In the genomic region with DNA sequence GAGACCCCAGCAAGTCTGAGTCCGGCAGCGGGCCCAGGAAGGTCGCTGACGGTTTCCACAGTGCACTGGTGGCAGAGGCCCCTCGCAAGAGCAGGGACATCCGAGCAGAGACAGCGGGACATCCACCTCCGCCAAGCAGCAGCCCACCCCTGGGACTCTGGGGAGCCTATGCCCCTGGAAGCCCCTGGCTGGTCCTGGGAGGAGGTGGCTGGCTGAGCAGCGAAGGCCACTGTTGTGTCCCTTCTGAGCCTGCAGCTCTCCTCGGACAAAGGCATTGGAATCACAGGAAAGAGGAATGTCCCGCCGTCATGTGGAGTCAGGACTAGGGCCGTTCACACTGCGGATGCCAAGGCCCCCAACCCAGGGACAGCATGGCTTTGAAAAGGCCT, we compare ENCODE assay signal across 29 cellular contexts. TPM values are rescaled to one million over a fixed set of nuclear protein-coding genes. Genes with fewer than 3 reads are reported as not detected.
DNase-seq lines count a peak whose midpoint lies in the region; ATAC-seq and TF ChIP-seq lines count a peak whose summit lies in the region.
"Had no signal": no experiment of that assay in that cellular context is flagged by ENCODE, and none has a peak within 500 bp of the region (broad histone marks: within the 10 kb centered on the region; RNA-seq: fewer than 3 reads in every experiment).

No MANE protein-coding gene starts in this region.

- H3K9me2 ChIP-seq in Loucy (replicated peaks; ENCODE audit: low read depth, low read length): no peaks in the 10 kb centered on the region
- H3K9me2 ChIP-seq: SK-N-SH had no signal

- peak overlapping the region; percentile 66 for H3K9ac ChIP-seq in Loucy (ENCODE audit: low read depth, low read length, poor library complexity, severe bottlenecking)
- H3K9ac ChIP-seq: SK-N-SH had no signal

- H3K4me1 ChIP-seq in A673 (ENCODE audit: insufficient read depth, low read length, poor library complexity, severe bottlenecking) (peaks cover 8% of the 10 kb centered on the region), Loucy (ENCODE audit: insufficient read depth, low read length, poor library complexity, severe bottlenecking) (peaks cover 17% of the 10 kb centered on the region), left lung (peaks cover 27 to 50% of the 10 kb centered on the region in 2 donors)

- no TSS peak for BruUV-seq in A673 (replicated peaks; lab: Mats Ljungman, UMichigan)

- H3K36me3 Mint-ChIP-seq in glutamatergic neuron (ENCODE audit: unreplicated experiment): no peaks in the 10 kb centered on the region
- H3K36me3 Mint-ChIP-seq in neural crest cell (ENCODE audit: low read depth): no peaks in the 10 kb centered on the region
- no peaks in the 10 kb centered on the region for H3K36me3 Mint-ChIP-seq in activated naive CD4-positive, alpha-beta T cell treated with anti-CD3 and anti-CD28 coated beads for 36 hours (ENCODE audit: low read depth)
- H3K36me3 Mint-ChIP-seq: activated naive CD4-positive, alpha-beta T cell treated with anti-CD3 and anti-CD28 coated beads, Interleukin-2, amount 50 U/mL, for 24 hours; CD8-positive, alpha-beta T cell; natural killer cell had no signal

- H3K4me3 Mint-ChIP-seq in glutamatergic neuron (ENCODE audit: unreplicated experiment): peak overlapping the region; percentile 15
- peak overlapping the region; percentile 70 for H3K4me3 Mint-ChIP-seq in neural crest cell
- no peak overlapping the region for H3K4me3 Mint-ChIP-seq in activated naive CD4-positive, alpha-beta T cell treated with anti-CD3 and anti-CD28 coated beads for 36 hours
- H3K4me3 Mint-ChIP-seq: activated CD4-positive, alpha-beta memory T cell treated with anti-CD3 and anti-CD28 coated beads, Interleukin-2, amount 10 ng/mL, durations not matched to agents 7 days and 5 days; activated T-helper 17 cell treated with anti-CD3 and anti-CD28 coated beads, Interleukin-2, amount 50 U/mL, for 72 hours had no signal

- H3K79me2 ChIP-seq in Loucy (ENCODE audit: insufficient read depth, low read length): peaks cover 53% of the 10 kb centered on the region

- no peaks in the 10 kb centered on the region for H4K20me1 ChIP-seq in Loucy (ENCODE audit: insufficient read depth, low read length, poor library complexity, severe bottlenecking)

- POLR2A ChIA-PET in A673 (lab: Charles Lee; ENCODE audit: low non-redundant PET): no interaction called here

- no peaks in the 10 kb centered on the region for H3F3A ChIP-seq in Loucy (ENCODE audit: low read depth)

- H3K4me3 ChIP-seq in A673 (ENCODE audit: low read depth, low read length, poor library complexity, severe bottlenecking) (peak overlapping the region; percentile 65), Loucy (ENCODE audit: low read length, poor library complexity, severe bottlenecking) (peak overlapping the region; percentile 72), left lung (peak overlapping the region in 1 of 2 donors; percentile 57)
- H3K4me3 ChIP-seq: colonic mucosa, gastrocnemius medialis had no signal

- H3K9me3 ChIP-seq in A673 (ENCODE audit: low read depth, low read length, poor library complexity, severe bottlenecking): no peaks in the 10 kb centered on the region
- H3K9me3 ChIP-seq in Loucy (ENCODE audit: insufficient read depth, low read depth, low read length): no peaks in the 10 kb centered on the region
- no peaks in the 10 kb centered on the region for H3K9me3 ChIP-seq in left lung
- H3K9me3 ChIP-seq: colonic mucosa, gastrocnemius medialis, SK-N-SH had no signal

- no peak overlapping the region for H3K27ac ChIP-seq in A673 (ENCODE audit: low read depth, low read length, poor library complexity, severe bottlenecking)
- H3K27ac ChIP-seq in left lung: no peak overlapping the region
- H3K27ac ChIP-seq: cardiac muscle cell, colonic mucosa, gastrocnemius medialis had no signal

- peak overlapping the region; percentile 5 for H3K27ac Mint-ChIP-seq in glutamatergic neuron (ENCODE audit: unreplicated experiment)
- H3K27ac Mint-ChIP-seq in neural crest cell (ENCODE audit: unreplicated experiment): no peak overlapping the region
- no peak overlapping the region for H3K27ac Mint-ChIP-seq in activated naive CD4-positive, alpha-beta T cell treated with anti-CD3 and anti-CD28 coated beads for 36 hours
- H3K27ac Mint-ChIP-seq: activated CD4-positive, alpha-beta memory T cell treated with anti-CD3 and anti-CD28 coated beads, Interleukin-2, amount 10 ng/mL, durations not matched to agents 7 days and 5 days; activated T-helper 17 cell treated with anti-CD3 and anti-CD28 coated beads, Interleukin-2, amount 50 U/mL, for 72 hours; CD8-positive, alpha-beta T cell; natural killer cell; T-helper 17 cell had no signal

- no peak for ATAC-seq in left lung
- no peak for ATAC-seq in GM21390 (IDR thresholded peaks at IDR 0.05; ENCODE audit: unreplicated experiment)
- ATAC-seq: activated CD4-positive, CD25-positive, alpha-beta regulatory T cell treated with anti-CD3 and anti-CD28 coated beads, Interleukin-2, amount 50 U/mL, for 24 hours; activated T-helper 17 cell treated with anti-CD3 and anti-CD28 coated beads, Interleukin-2, amount 50 U/mL, for 72 hours; CD8-positive, alpha-beta T cell; gastrocnemius medialis; natural killer cell; T-helper 17 cell had no signal

- peak overlapping the region; percentile 71 for H3K4me2 ChIP-seq in Loucy (ENCODE audit: low read depth, low read length, poor library complexity, severe bottlenecking)
- H3K4me2 ChIP-seq: SK-N-SH had no signal

- CTCF ChIA-PET in A673 (lab: Charles Lee): no interaction called here
- CTCF ChIA-PET in activated naive CD4-positive, alpha-beta T cell treated with anti-CD3 and anti-CD28 coated beads for 36 hours (lab: Charles Lee): interaction anchor here (0.7 kb wide), 1 partner anchor 126 kb away, joined by 3 read pairs; no protein-coding TSS in a partner anchor

- H3K27me3 ChIP-seq in A673 (replicated peaks; ENCODE audit: insufficient read depth, low read depth, low read length, poor library complexity): no peaks in the 10 kb centered on the region
- H3K27me3 ChIP-seq in Loucy (ENCODE audit: insufficient read depth, low read length, poor library complexity, severe bottlenecking): no peaks in the 10 kb centered on the region
- H3K27me3 ChIP-seq in left lung: peaks cover 0 to 38% of the 10 kb centered on the region in 2 donors
- H3K27me3 ChIP-seq: cardiac muscle cell had no signal

- peaks cover 8% of the 10 kb centered on the region for H3K27me3 Mint-ChIP-seq in glutamatergic neuron (ENCODE audit: unreplicated experiment)
- H3K27me3 Mint-ChIP-seq in neural crest cell (ENCODE audit: low read depth): peaks cover 28% of the 10 kb centered on the region
- peaks cover 10% of the 10 kb centered on the region for H3K27me3 Mint-ChIP-seq in activated naive CD4-positive, alpha-beta T cell treated with anti-CD3 and anti-CD28 coated beads for 36 hours (ENCODE audit: low read depth)

- H2AFZ ChIP-seq in Loucy (ENCODE audit: low read length): no peak overlapping the region

- H3K9me3 Mint-ChIP-seq in glutamatergic neuron (ENCODE audit: unreplicated experiment): peaks cover 4% of the 10 kb centered on the region
- no peaks in the 10 kb centered on the region for H3K9me3 Mint-ChIP-seq in neural crest cell
- H3K9me3 Mint-ChIP-seq in activated naive CD4-positive, alpha-beta T cell treated with anti-CD3 and anti-CD28 coated beads for 36 hours: no peaks in the 10 kb centered on the region
- H3K9me3 Mint-ChIP-seq: activated CD4-positive, alpha-beta memory T cell treated with anti-CD3 and anti-CD28 coated beads, Interleukin-2, amount 10 ng/mL, durations not matched to agents 7 days and 5 days; activated naive CD4-positive, alpha-beta T cell treated with anti-CD3 and anti-CD28 coated beads, Interleukin-2, amount 50 U/mL, for 24 hours; activated T-helper 17 cell treated with anti-CD3 and anti-CD28 coated beads, Interleukin-2, amount 50 U/mL, for 72 hours; CD8-positive, alpha-beta T cell; natural killer cell had no signal

- H3K4me1 Mint-ChIP-seq in glutamatergic neuron (ENCODE audit: low read depth, unreplicated experiment) (peaks cover 28% of the 10 kb centered on the region), neural crest cell (peaks cover 32% of the 10 kb centered on the region)
- H3K4me1 Mint-ChIP-seq in activated naive CD4-positive, alpha-beta T cell treated with anti-CD3 and anti-CD28 coated beads for 36 hours (ENCODE audit: low read depth): peaks cover 10% of the 10 kb centered on the region
- H3K4me1 Mint-ChIP-seq: activated T-helper 17 cell treated with anti-CD3 and anti-CD28 coated beads, Interleukin-2, amount 50 U/mL, for 72 hours had no signal

- TF ChIP-seq CTCF in A673 (conservative IDR thresholded peaks at IDR 0.05; ENCODE audit: low read depth, low read length): no peak
- no peak for TF ChIP-seq CTCF in Loucy (conservative IDR thresholded peaks at IDR 0.05; ENCODE audit: low read length)
- no peak for TF ChIP-seq CTCF in glutamatergic neuron (IDR thresholded peaks at IDR 0.05; ENCODE audit: partially characterized antibody, unreplicated experiment)
- no peak for TF ChIP-seq CTCF in neural crest cell (conservative IDR thresholded peaks at IDR 0.05)
- TF ChIP-seq CTCF in left lung (IDR thresholded peaks at IDR 0.05): no peak

- DNase-seq in A673 (ENCODE audit: low spot score) (no peak), glutamatergic neuron (peak; percentile 43), neural crest cell (ENCODE audit: low read depth, low spot score) (no peak), cortex of kidney (lab: John Stamatoyannopoulos, UW) (no peak), left lung (no peak)
- DNase-seq in activated naive CD4-positive, alpha-beta T cell treated with anti-CD3 and anti-CD28 coated beads for 36 hours: no peak
- DNase-seq: 8988T; activated CD4-positive, alpha-beta memory T cell treated with anti-CD3 and anti-CD28 coated beads, Interleukin-2, amount 10 ng/mL, durations not matched to agents 7 days and 5 days; activated CD8-positive, alpha-beta memory T cell treated with anti-CD3 and anti-CD28 coated beads, Interleukin-2, amount 50 U/mL, for 48 hours; anterior cingulate cortex; CD8-positive, alpha-beta T cell; colonic mucosa; gastrocnemius medialis; islet precursor cell; natural killer cell; NCI-H146; stimulated activated CD4-positive, alpha-beta T cell treated with anti-CD3 and anti-CD28 coated beads, Interleukin-12 subunit alpha, Interleukin-12 subunit beta, amount 100 ng/mL, for 4 hours; stimulated activated CD4-positive, alpha-beta T cell treated with anti-CD3 and anti-CD28 coated beads, Interleukin-4, amount 100 ng/mL, for 1 hour; T-helper 17 cell had no signal

- H3K36me3 ChIP-seq in A673 (ENCODE audit: insufficient read depth, low read length, poor library complexity, severe bottlenecking) (no peaks in the 10 kb centered on the region), Loucy (ENCODE audit: insufficient read depth, low read length) (no peaks in the 10 kb centered on the region), left lung (no peaks in the 10 kb centered on the region)
- H3K36me3 ChIP-seq: cardiac muscle cell, colonic mucosa, gastrocnemius medialis had no signal

- intact Hi-C loops in A673 (cut with micrococcal nuclease; ENCODE audit: unreplicated experiment) (no loop called here), left lung (cut with DNase I) (no loop called here)
- intact Hi-C loops in activated naive CD4-positive, alpha-beta T cell treated with anti-CD3 and anti-CD28 coated beads for 36 hours (cut with micrococcal nuclease): no loop called here

RNA-seq across cellular contexts. Expression of gene MEGF6, which starts 1.5 kb away (rescaled TPM):
- total RNA-seq in A673 (2021) (2.8 and 7.8 TPM in 2 replicates), glutamatergic neuron (ENCODE audit: unreplicated experiment) (64.7 TPM), neural crest cell (36.7 and 38.8 TPM in 2 replicates), left lung (100 to 1,000 TPM in 1 of 2 donors, 10 to 100 TPM in 1; 40.6 to 108 TPM)
- total RNA-seq in activated naive CD4-positive, alpha-beta T cell treated with anti-CD3 and anti-CD28 coated beads for 36 hours: 1 to 10 TPM; 5.8 to 5.9 TPM

RNA-seq across cellular contexts. Expression of gene TPRG1L, which starts 15.1 kb away (rescaled TPM):
- total RNA-seq in A673 (2021) (13.4 and 13.7 TPM in 2 replicates), glutamatergic neuron (ENCODE audit: unreplicated experiment) (43.1 TPM), neural crest cell (14.5 and 14.9 TPM in 2 replicates), left lung (10 to 100 TPM; 42.5 to 42.9 TPM)
- total RNA-seq in activated naive CD4-positive, alpha-beta T cell treated with anti-CD3 and anti-CD28 coated beads for 36 hours: 1 to 10 TPM; 6.8 TPM

RNA-seq across cellular contexts. Expression of gene WRAP73, which starts 40.1 kb away (rescaled TPM):
- total RNA-seq in A673 (2021) (41.2 and 41.8 TPM in 2 replicates), glutamatergic neuron (ENCODE audit: unreplicated experiment) (47.7 TPM), neural crest cell (26.0 and 28.9 TPM in 2 replicates), left lung (10 to 100 TPM; 20.2 to 23.1 TPM)
- total RNA-seq in activated naive CD4-positive, alpha-beta T cell treated with anti-CD3 and anti-CD28 coated beads for 36 hours: 10 to 100 TPM; 32.4 to 35.4 TPM

RNA-seq across cellular contexts. Expression of gene TP73, which starts 42.6 kb away (rescaled TPM):
- 10.0 and 12.3 TPM in 2 replicates for total RNA-seq in A673 (2021)
- 13.0 TPM for total RNA-seq in glutamatergic neuron (ENCODE audit: unreplicated experiment)
- total RNA-seq in neural crest cell: 1.5 and 2.1 TPM in 2 replicates
- 1 to 10 TPM; 1.8 to 2.7 TPM for total RNA-seq in left lung
- total RNA-seq in activated naive CD4-positive, alpha-beta T cell treated with anti-CD3 and anti-CD28 coated beads for 36 hours: under 1 TPM; 0.20 to 0.43 TPM
- total RNA-seq: cardiac muscle cell; CD8-positive, alpha-beta T cell; HT1080; mononuclear cell; sciatic nerve had no signal
